ENCODE assay signal across 8 cellular contexts in genomic region chr17:82536220-82537201, GRCh38. TPM values are rescaled to one million over a fixed set of nuclear protein-coding genes. Genes with fewer than 3 reads are reported as not detected.
DNase-seq lines count a peak whose midpoint lies in the region; ATAC-seq, FAIRE-seq and TF ChIP-seq lines count a peak whose summit lies in the region.

No MANE protein-coding gene starts in this region.

- peaks cover 51% of the 10 kb centered on the region for H3K4me1 Mint-ChIP-seq in activated CD4-positive, alpha-beta T cell treated with anti-CD3 and anti-CD28 coated beads, Interleukin-2, amount 10 ng/mL, durations not matched to agents 7 days and 5 days

- no peak overlapping the region for H3K4me3 Mint-ChIP-seq in activated CD4-positive, alpha-beta T cell treated with anti-CD3 and anti-CD28 coated beads, Interleukin-2, amount 10 ng/mL, durations not matched to agents 7 days and 5 days

- DNase-seq in activated CD4-positive, alpha-beta T cell treated with anti-CD3 and anti-CD28 coated beads, Interleukin-2, amount 10 ng/mL, durations not matched to agents 7 days and 5 days, result no peak
- no peak for DNase-seq in activated CD4-positive, alpha-beta T cell treated with anti-CD3 and anti-CD28 coated beads, Interleukin-2, amount 50 U/mL, for 1 hour
- DNase-seq in body of pancreas, result peak in 2 of 4 donors; percentile 52
- peak; percentile 21 for DNase-seq in kidney glomerular epithelial cell (lab: John Stamatoyannopoulos, UW)
- DNase-seq in thoracic aorta (ENCODE audit: low spot score), result no peak
- no peak for DNase-seq in OCI-M1 (lab: John Stamatoyannopoulos, UW)
- no peak for DNase-seq in RCC 7860 (ENCODE audit: low spot score)

- CTCF ChIA-PET in activated CD4-positive, alpha-beta T cell treated with anti-CD3 and anti-CD28 coated beads, Interleukin-2, amount 10 ng/mL, durations not matched to agents 7 days and 5 days (lab: Charles Lee), result interaction anchor here (0.6 to 2.6 kb wide), 8 partner anchors 9 to 299 kb away, joined by 3 to 11 read pairs (median 4); partner anchors contain the start of gene FOXK2

- no peaks in the 10 kb centered on the region for H3K27me3 ChIP-seq in body of pancreas
- no peaks in the 10 kb centered on the region for H3K27me3 ChIP-seq in thoracic aorta (replicated peaks; ENCODE audit: insufficient read depth)

- peak overlapping the region; percentile 79 for H3K27ac Mint-ChIP-seq in activated CD4-positive, alpha-beta T cell treated with anti-CD3 and anti-CD28 coated beads, Interleukin-2, amount 10 ng/mL, durations not matched to agents 7 days and 5 days

- intact Hi-C loops in body of pancreas (cut with DNase I), result no loop called here

- H3K27ac ChIP-seq in body of pancreas (peak overlapping the region; percentile 24 to 81 (median 56)), thoracic aorta (peak overlapping the region; percentile 75 to 92)

- H3K9me3 ChIP-seq in body of pancreas (no peaks in the 10 kb centered on the region), thoracic aorta (no peaks in the 10 kb centered on the region)

- no peaks in the 10 kb centered on the region for H3K36me3 ChIP-seq in body of pancreas (replicated peaks in 1 of 2; ENCODE audit: insufficient read depth in 1 of 2, low read depth in 2 of 2)
- H3K36me3 ChIP-seq in thoracic aorta, result no peaks in the 10 kb centered on the region

- 20 to 26% methylated on average over 7 to 9 of the region's 9 CpGs for WGBS in body of pancreas, 2 donors

- no peak for TF ChIP-seq POLR2A in body of pancreas (IDR thresholded peaks at IDR 0.05)

- no peaks in the 10 kb centered on the region for H3K27me3 Mint-ChIP-seq in activated CD4-positive, alpha-beta T cell treated with anti-CD3 and anti-CD28 coated beads, Interleukin-2, amount 10 ng/mL, durations not matched to agents 7 days and 5 days

- peaks cover 43% of the 10 kb centered on the region for H3K4me1 ChIP-seq in body of pancreas
- peaks cover 29 to 61% of the 10 kb centered on the region in 2 donors for H3K4me1 ChIP-seq in thoracic aorta (ENCODE audit: control insufficient read depth in 1 of 2, low read depth in 2 of 2)

- ATAC-seq in body of pancreas, result peak; percentile 30
- peak; percentile 38 for ATAC-seq in thoracic aorta (ENCODE audit: insufficient number of reproducible peaks, low FRiP score, low read depth)
- ATAC-seq in HG03378 (IDR thresholded peaks at IDR 0.05; ENCODE audit: unreplicated experiment), result no peak

- FAIRE-seq in RCC 7860 (lab: Jason Lieb, UNC), result no peak

- POLR2A ChIA-PET in activated CD4-positive, alpha-beta T cell treated with anti-CD3 and anti-CD28 coated beads, Interleukin-2, amount 10 ng/mL, durations not matched to agents 7 days and 5 days (lab: Charles Lee), result no interaction called here

- no peaks in the 10 kb centered on the region for H3K9me3 Mint-ChIP-seq in activated CD4-positive, alpha-beta T cell treated with anti-CD3 and anti-CD28 coated beads, Interleukin-2, amount 10 ng/mL, durations not matched to agents 7 days and 5 days

- H3K4me3 ChIP-seq in body of pancreas (no peak overlapping the region), thoracic aorta (peak overlapping the region; percentile 34)

- peaks cover 3% of the 10 kb centered on the region for H3K36me3 Mint-ChIP-seq in activated CD4-positive, alpha-beta T cell treated with anti-CD3 and anti-CD28 coated beads, Interleukin-2, amount 10 ng/mL, durations not matched to agents 7 days and 5 days (ENCODE audit: low read depth)

- TF ChIP-seq CTCF in body of pancreas (IDR thresholded peaks at IDR 0.05), result no peak
- TF ChIP-seq CTCF in thoracic aorta (IDR thresholded peaks at IDR 0.05), result no peak

RNA-seq across cellular contexts. Expression of gene FOXK2, which starts 17.0 kb away (rescaled TPM):
- total RNA-seq in activated CD4-positive, alpha-beta T cell treated with anti-CD3 and anti-CD28 coated beads, Interleukin-2, amount 10 ng/mL, durations not matched to agents 7 days and 5 days, result 10 to 100 TPM; 59.6 to 63.2 TPM
- 10 to 100 TPM; 10.6 to 25.1 TPM for total RNA-seq in body of pancreas
- 10 to 100 TPM; 34.8 to 85.1 TPM for total RNA-seq in thoracic aorta
